Comparison of ENCODE assay signal across 16 cellular contexts in genomic region chr7:135205850-135206249, GRCh38.
"Had no signal": no experiment of that assay in that cellular context is flagged by ENCODE, and none has a peak within 500 bp of the region (broad histone marks: within the 10 kb centered on the region; RNA-seq: fewer than 3 reads in every experiment).

No MANE protein-coding gene starts in this region.

- H3K27ac ChIP-seq: spleen, tibial nerve had no signal

- H3K4me3 ChIP-seq: esophagus muscularis mucosa, spleen, tibial nerve had no signal

- ATAC-seq: naive thymus-derived CD8-positive, alpha-beta T cell had no signal

- H3K9me3 Mint-ChIP-seq: activated CD4-positive, alpha-beta T cell treated with anti-CD3 and anti-CD28 coated beads, Interleukin-2, amount 10 ng/mL, durations not matched to agents 7 days and 5 days; immature natural killer cell; naive thymus-derived CD8-positive, alpha-beta T cell had no signal

- H3K4me3 Mint-ChIP-seq: activated CD4-positive, alpha-beta T cell treated with anti-CD3 and anti-CD28 coated beads, Interleukin-2, amount 10 ng/mL, durations not matched to agents 7 days and 5 days; immature natural killer cell; naive thymus-derived CD8-positive, alpha-beta T cell had no signal

- H3K27ac Mint-ChIP-seq: activated CD4-positive, alpha-beta T cell treated with anti-CD3 and anti-CD28 coated beads, Interleukin-2, amount 10 ng/mL, durations not matched to agents 7 days and 5 days had no signal

- H3K9me3 ChIP-seq: esophagus muscularis mucosa, spleen, tibial nerve had no signal

- DNase-seq: activated CD4-positive, alpha-beta T cell treated with anti-CD3 and anti-CD28 coated beads, Interleukin-2, amount 10 ng/mL, durations not matched to agents 7 days and 5 days; activated CD8-positive, alpha-beta memory T cell treated with anti-CD3 and anti-CD28 coated beads, Interleukin-2, amount 50 U/mL, for 4 hours; activated effector memory CD4-positive, alpha-beta T cell treated with Interleukin-2 at 50 U/mL for 16 hours; activated naive CD4-positive, alpha-beta T cell treated with anti-CD3 and anti-CD28 coated beads, Interleukin-2, amount 50 U/mL, for 16 hours; aorta; cortex of kidney; effector CD4-positive, alpha-beta T cell; immature natural killer cell; naive thymus-derived CD8-positive, alpha-beta T cell; posterior cingulate gyrus; spleen; stimulated activated naive CD4-positive, alpha-beta T cell treated with Interleukin-2 at 50 U/mL for 16 hours; T-helper 1 cell; T-helper 9 cell had no signal

- H3K27me3 Mint-ChIP-seq: activated CD4-positive, alpha-beta T cell treated with anti-CD3 and anti-CD28 coated beads, Interleukin-2, amount 10 ng/mL, durations not matched to agents 7 days and 5 days; naive thymus-derived CD8-positive, alpha-beta T cell had no signal

- H3K27me3 ChIP-seq: esophagus muscularis mucosa, spleen, tibial nerve had no signal
